8 cellular contexts compared by ENCODE assay signal in the genomic region with DNA sequence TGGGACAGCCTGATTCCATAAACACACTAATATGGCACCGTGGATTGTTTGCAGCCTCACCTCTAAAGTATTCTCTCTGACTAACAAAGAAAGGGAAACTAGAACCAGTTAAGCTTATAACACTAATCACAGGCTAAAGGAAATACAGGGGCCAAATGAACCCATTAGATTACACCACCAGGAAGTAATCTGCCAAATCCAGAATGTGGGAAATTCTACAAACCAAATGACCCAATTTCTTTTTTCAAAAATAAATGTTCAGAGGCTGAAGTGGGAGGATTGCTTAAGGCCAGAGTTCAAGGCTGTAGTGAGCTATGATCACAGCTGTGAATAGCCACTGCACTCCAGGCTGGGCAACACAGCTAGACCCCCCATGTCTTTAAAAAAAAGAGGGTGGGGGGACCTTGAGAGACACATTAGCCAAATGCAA. TPM values are rescaled to one million over a fixed set of nuclear protein-coding genes. Genes with fewer than 3 reads are reported as not detected.
DNase-seq lines count a peak whose midpoint lies in the region; ATAC-seq and TF ChIP-seq lines count a peak whose summit lies in the region.

No MANE protein-coding gene starts in this region.

- no peak for DNase-seq in activated CD4-positive, alpha-beta T cell treated with anti-CD3 and anti-CD28 coated beads, Interleukin-2, amount 10 ng/mL, durations not matched to agents 7 days and 5 days
- no peak for DNase-seq in activated CD4-positive, alpha-beta T cell treated with anti-CD3 and anti-CD28 coated beads, Interleukin-2, amount 50 U/mL, for 48 hours
- DNase-seq in RKO (ENCODE audit: low spot score), result peak; percentile 67
- peak; percentile 13 for DNase-seq in fibroblast of gingiva (ENCODE audit: low read depth)
- no peak for DNase-seq in progenitor cell of endocrine pancreas (ENCODE audit: low spot score, unreplicated experiment)
- DNase-seq in NCI-H1092 (lab: John Stamatoyannopoulos, UW), result no peak

- no peak for TF ChIP-seq CTCF in progenitor cell of endocrine pancreas (IDR thresholded peaks at IDR 0.05; ENCODE audit: unreplicated experiment)

- CTCF ChIA-PET in activated CD4-positive, alpha-beta T cell treated with anti-CD3 and anti-CD28 coated beads, Interleukin-2, amount 10 ng/mL, durations not matched to agents 7 days and 5 days (lab: Charles Lee), result no interaction called here

- ATAC-seq in GM21381 (IDR thresholded peaks at IDR 0.05; ENCODE audit: unreplicated experiment), result no peak
- ATAC-seq in HG03196 (IDR thresholded peaks at IDR 0.05; ENCODE audit: unreplicated experiment), result no peak

- no peaks in the 10 kb centered on the region for H3K27me3 Mint-ChIP-seq in activated CD4-positive, alpha-beta T cell treated with anti-CD3 and anti-CD28 coated beads, Interleukin-2, amount 10 ng/mL, durations not matched to agents 7 days and 5 days
- H3K27me3 Mint-ChIP-seq in progenitor cell of endocrine pancreas, result no peaks in the 10 kb centered on the region

- no peaks in the 10 kb centered on the region for H3K9me3 Mint-ChIP-seq in activated CD4-positive, alpha-beta T cell treated with anti-CD3 and anti-CD28 coated beads, Interleukin-2, amount 10 ng/mL, durations not matched to agents 7 days and 5 days
- no peaks in the 10 kb centered on the region for H3K9me3 Mint-ChIP-seq in progenitor cell of endocrine pancreas (ENCODE audit: low read depth)

- peaks cover 14% of the 10 kb centered on the region for H3K36me3 Mint-ChIP-seq in activated CD4-positive, alpha-beta T cell treated with anti-CD3 and anti-CD28 coated beads, Interleukin-2, amount 10 ng/mL, durations not matched to agents 7 days and 5 days (ENCODE audit: low read depth)
- no peaks in the 10 kb centered on the region for H3K36me3 Mint-ChIP-seq in progenitor cell of endocrine pancreas (ENCODE audit: insufficient read depth)

- peaks cover 27% of the 10 kb centered on the region for H3K4me1 Mint-ChIP-seq in activated CD4-positive, alpha-beta T cell treated with anti-CD3 and anti-CD28 coated beads, Interleukin-2, amount 10 ng/mL, durations not matched to agents 7 days and 5 days
- peaks cover 20% of the 10 kb centered on the region for H3K4me1 Mint-ChIP-seq in progenitor cell of endocrine pancreas (ENCODE audit: low read depth)

- POLR2A ChIA-PET in activated CD4-positive, alpha-beta T cell treated with anti-CD3 and anti-CD28 coated beads, Interleukin-2, amount 10 ng/mL, durations not matched to agents 7 days and 5 days (lab: Charles Lee), result no interaction called here

- peak overlapping the region; percentile 85 for H3K4me3 Mint-ChIP-seq in activated CD4-positive, alpha-beta T cell treated with anti-CD3 and anti-CD28 coated beads, Interleukin-2, amount 10 ng/mL, durations not matched to agents 7 days and 5 days
- H3K4me3 Mint-ChIP-seq in progenitor cell of endocrine pancreas (ENCODE audit: low read depth), result peak overlapping the region; percentile 77

- H3K27ac Mint-ChIP-seq in activated CD4-positive, alpha-beta T cell treated with anti-CD3 and anti-CD28 coated beads, Interleukin-2, amount 10 ng/mL, durations not matched to agents 7 days and 5 days, result peak overlapping the region; percentile 96
- H3K27ac Mint-ChIP-seq in progenitor cell of endocrine pancreas, result peak overlapping the region; percentile 20

RNA-seq across cellular contexts. Expression of a gene that starts 1.5 kb away (rescaled TPM):
- total RNA-seq in activated CD4-positive, alpha-beta T cell treated with anti-CD3 and anti-CD28 coated beads, Interleukin-2, amount 10 ng/mL, durations not matched to agents 7 days and 5 days, result 10 to 100 TPM; 60.7 to 64.0 TPM
- 27.4 and 37.4 TPM in 2 replicates for total RNA-seq in progenitor cell of endocrine pancreas

RNA-seq across cellular contexts. Expression of a gene that starts 58.4 kb away (rescaled TPM):
- total RNA-seq in activated CD4-positive, alpha-beta T cell treated with anti-CD3 and anti-CD28 coated beads, Interleukin-2, amount 10 ng/mL, durations not matched to agents 7 days and 5 days, result 10 to 100 TPM; 24.3 to 26.8 TPM
- total RNA-seq in progenitor cell of endocrine pancreas, result 48.0 and 48.3 TPM in 2 replicates

Comparison
In these comparisons a context has a peak if more than half of its experiments do, and no peak if none do; other contexts are left out.
1. DNase-seq: peak in RKO (single experiment) and fibroblast of gingiva (single experiment); none in activated CD4-positive, alpha-beta T cell treated with anti-CD3 and anti-CD28 coated beads, Interleukin-2, amount 10 ng/mL, durations not matched to agents 7 days and 5 days (single experiment), activated CD4-positive, alpha-beta T cell treated with anti-CD3 and anti-CD28 coated beads, Interleukin-2, amount 50 U/mL, for 48 hours (0 of 2), progenitor cell of endocrine pancreas (single experiment) and NCI-H1092 (single experiment).